ENCODE assay signal across 11 cellular contexts in genomic region chr12:82530394-82530793, GRCh38.
"Had no signal": no experiment of that assay in that cellular context is flagged by ENCODE, and none has a peak within 500 bp of the region (broad histone marks: within the 10 kb centered on the region; RNA-seq: fewer than 3 reads in every experiment).

No MANE protein-coding gene starts in this region.

- H3K4me1 ChIP-seq: HAP-1 had no signal

- H3K36me3 ChIP-seq: HAP-1 had no signal

- H3K9ac ChIP-seq: GM23248 had no signal

- H3K27ac ChIP-seq: GM23248 had no signal

- H3K4me3 ChIP-seq: GM23248, GM23338, HAP-1 had no signal

- H2AFZ ChIP-seq: GM23248, GM23338 had no signal

- DNase-seq: GM23248, GOT3, H7, H9, HCEC 1CT, HFFc6 had no signal

- ATAC-seq: GM23338, HCT116 had no signal

- FAIRE-seq: H1, H54 had no signal

- H3K4me2 ChIP-seq: GM23338 had no signal
